ENCODE assay signal across 17 cellular contexts in genomic region chr1:230332429-230333088, GRCh38.
DNase-seq lines count a peak whose midpoint lies in the region; ATAC-seq and TF ChIP-seq lines count a peak whose summit lies in the region.
"Had no signal": no experiment of that assay in that cellular context is flagged by ENCODE, and none has a peak within 500 bp of the region (broad histone marks: within the 10 kb centered on the region; RNA-seq: fewer than 3 reads in every experiment).

No MANE protein-coding gene starts in this region.

- H4K20me1 ChIP-seq in smooth muscle cell (ENCODE audit: low read depth) = no peaks in the 10 kb centered on the region

- no peaks in the 10 kb centered on the region for H3K79me2 ChIP-seq in smooth muscle cell (ENCODE audit: low read depth)

- H3K27ac ChIP-seq in ectodermal cell (ENCODE audit: insufficient read depth, low read depth, low read length, poor library complexity, severe bottlenecking) (peak overlapping the region; percentile 80), lung (ENCODE audit: low read depth in 1 of 2, low read length in 1 of 2) (peak overlapping the region in 1 of 2 donors; percentile 6), smooth muscle cell (ENCODE audit: low read depth) (no peak overlapping the region)
- H3K27ac ChIP-seq: gastrocnemius medialis, RWPE1 had no signal

- H3F3A ChIP-seq in smooth muscle cell (ENCODE audit: low read depth) = no peaks in the 10 kb centered on the region

- no peak overlapping the region for H3K9ac ChIP-seq in smooth muscle cell (ENCODE audit: low read depth)

- H3K9me3 ChIP-seq in ectodermal cell (ENCODE audit: control insufficient read depth, low read length) (no peaks in the 10 kb centered on the region), lung (ENCODE audit: control insufficient read depth in 2 of 2, insufficient read depth in 1 of 2, low read length in 1 of 2) (no peaks in the 10 kb centered on the region), smooth muscle cell (replicated peaks; ENCODE audit: low read depth) (no peaks in the 10 kb centered on the region)
- H3K9me3 ChIP-seq: gastrocnemius medialis had no signal

- TF ChIP-seq CTCF in lung (IDR thresholded peaks at IDR 0.05; ENCODE audit: control extremely low read depth, extremely low read depth) (no peak), smooth muscle cell (IDR thresholded peaks at IDR 0.05; ENCODE audit: borderline replicate concordance, insufficient read depth, poor library complexity, severe bottlenecking) (no peak)

- H3K36me3 ChIP-seq in H7 (replicated peaks; ENCODE audit: control insufficient read depth, insufficient read depth, low read length) (peaks cover 2% of the 10 kb centered on the region), ectodermal cell (ENCODE audit: control insufficient read depth, insufficient read depth, low read length) (no peaks in the 10 kb centered on the region), lung (ENCODE audit: control insufficient read depth in 2 of 2, insufficient read depth in 2 of 2, low read length in 2 of 2) (no peaks in the 10 kb centered on the region), smooth muscle cell (ENCODE audit: low read depth) (no peaks in the 10 kb centered on the region)
- H3K36me3 ChIP-seq: gastrocnemius medialis had no signal

- H3K4me1 ChIP-seq in ectodermal cell (ENCODE audit: control insufficient read depth, insufficient read depth, low read length) = peaks cover 5% of the 10 kb centered on the region
- peaks cover 0 to 4% of the 10 kb centered on the region in 2 donors for H3K4me1 ChIP-seq in lung (ENCODE audit: control insufficient read depth in 2 of 2, insufficient read depth in 2 of 2, low read length in 2 of 2)
- H3K4me1 ChIP-seq in smooth muscle cell (ENCODE audit: low read depth) = peaks cover 10% of the 10 kb centered on the region

- H2AFZ ChIP-seq in smooth muscle cell (ENCODE audit: low read depth) = peak overlapping the region; percentile 65

- peak overlapping the region; percentile 38 for H3K4me3 ChIP-seq in H7 (ENCODE audit: insufficient read depth, low read depth, low read length)
- peak overlapping the region; percentile 36 for H3K4me3 ChIP-seq in ectodermal cell (ENCODE audit: insufficient read depth, low read depth, low read length)
- no peak overlapping the region for H3K4me3 ChIP-seq in lung
- H3K4me3 ChIP-seq in smooth muscle cell = peak overlapping the region; percentile 45
- H3K4me3 ChIP-seq: gastrocnemius medialis, GM12878 had no signal

- peak; percentile 22 for ATAC-seq in lung (ENCODE audit: insufficient read depth, low FRiP score)
- ATAC-seq: gastrocnemius medialis; GM12878; stimulated activated naive CD8-positive, alpha-beta T cell treated with anti-CD3 and anti-CD28 coated beads, Interleukin-15, Interleukin-2, amounts not matched to agents 100 U/mL and 50 U/mL, for 24 hours had no signal

- H3K27me3 ChIP-seq in H7 (ENCODE audit: control insufficient read depth, insufficient read depth, low read length) (no peaks in the 10 kb centered on the region), ectodermal cell (ENCODE audit: control insufficient read depth, insufficient read depth, low read length, poor library complexity, severe bottlenecking) (no peaks in the 10 kb centered on the region), lung (ENCODE audit: control insufficient read depth, insufficient read depth) (no peaks in the 10 kb centered on the region), smooth muscle cell (ENCODE audit: low read depth) (no peaks in the 10 kb centered on the region)
- H3K27me3 ChIP-seq: gastrocnemius medialis had no signal

- WGBS in ectodermal cell, 2 experiments = 44 to 45% methylated on average over 35 of the region's 35 CpGs
- 73 to 84% methylated on average over 35 of the region's 35 CpGs for WGBS in lung, 2 donors
- 41% methylated on average over 35 of the region's 35 CpGs for WGBS in smooth muscle cell (ENCODE audit: low lambda C conversion rate)

- peak overlapping the region; percentile 82 for H3K4me2 ChIP-seq in smooth muscle cell

- DNase-seq in H7 (peak; percentile 74), lung (ENCODE audit: low spot score) (no peak), smooth muscle cell (lab: John Stamatoyannopoulos, UW; ENCODE audit: unreplicated experiment) (no peak), AG20443 (ENCODE audit: low spot score) (no peak), SIG-M5 treated with dmso at 0.1 percent for 504 hours (lab: John Stamatoyannopoulos, UW; ENCODE audit: unreplicated experiment) (no peak), DMS 273 treated with DMSO at 0.1 percent for 48 hours (lab: John Stamatoyannopoulos, UW) (no peak), NCI-H2107 treated with DMSO at 0.1 percent for 48 hours (lab: John Stamatoyannopoulos, UW; ENCODE audit: unreplicated experiment) (no peak)
- DNase-seq: activated T-cell treated with anti-CD3 and anti-CD28 coated beads, Interleukin-2, amount 50 U/mL, for 1 hour; COR-L47; gastrocnemius medialis; NCI-H1417 treated with DMSO at 0.1 percent for 48 hours; NCI-H446; NK-92 treated with Interleukin-12 subunit alpha and Interleukin-12 subunit beta, amount 100 ng/mL, for 24 hours; stimulated activated naive CD8-positive, alpha-beta T cell treated with anti-CD3 and anti-CD28 coated beads, Interleukin-15, Interleukin-2, amounts not matched to agents 100 U/mL and 50 U/mL, for 24 hours had no signal
